In the genomic region with DNA sequence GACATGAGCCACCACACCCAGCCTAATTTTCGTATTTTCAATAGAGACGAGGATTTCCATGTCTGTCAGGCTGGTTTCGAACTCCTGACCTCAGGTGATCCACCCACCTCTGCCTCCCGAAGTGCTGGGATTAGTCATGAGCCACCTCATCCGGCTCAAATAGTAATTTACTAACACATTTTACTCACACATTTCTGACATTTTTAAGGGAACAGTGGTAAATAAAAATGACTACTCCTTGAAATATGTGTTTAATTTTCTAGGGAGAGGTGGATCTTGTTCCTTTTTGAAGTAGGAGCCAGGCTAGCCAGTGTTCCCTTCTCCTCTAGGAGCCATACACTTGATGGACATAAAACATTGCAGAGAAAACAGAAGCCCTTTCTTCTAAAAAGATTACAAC, we compare ENCODE assay signal across 17 cellular contexts. TPM values are rescaled to one million over a fixed set of nuclear protein-coding genes. Genes with fewer than 3 reads are reported as not detected.
DNase-seq lines count a peak whose midpoint lies in the region; ATAC-seq, FAIRE-seq and TF ChIP-seq lines count a peak whose summit lies in the region.
"Had no signal": no experiment of that assay in that cellular context is flagged by ENCODE, and none has a peak within 500 bp of the region (broad histone marks: within the 10 kb centered on the region; RNA-seq: fewer than 3 reads in every experiment).

No MANE protein-coding gene starts in this region.

- H3K27me3 ChIP-seq in HepG2 (ENCODE audit: control insufficient read depth in 1 of 2, insufficient read depth in 2 of 2, low read length in 2 of 2): no peaks in the 10 kb centered on the region; a peak in 2 of 5 replicates
- no peaks in the 10 kb centered on the region for H3K27me3 ChIP-seq in right lobe of liver
- H3K27me3 ChIP-seq in SU-DHL-6 (ENCODE audit: low read length): no peaks in the 10 kb centered on the region
- H3K27me3 ChIP-seq: ovary had no signal

- POLR2A ChIA-PET in HepG2 (lab: Yijun Ruan, JAX): no interaction called here

- WGBS in HepG2 (ENCODE audit: low lambda C conversion rate): 14% methylated on average over 5 of the region's 5 CpGs
- 82% methylated on average over 5 of the region's 5 CpGs for WGBS in right lobe of liver (ENCODE audit: insufficient coverage, low coverage, low lambda C conversion rate, missing lambda C conversion rate)

- ATAC-seq in HepG2 (no peak), right lobe of liver (no peak), GM21367 (IDR thresholded peaks at IDR 0.05; ENCODE audit: unreplicated experiment) (no peak), left colon (no peak)
- ATAC-seq: activated T-cell treated with anti-CD3 and anti-CD28 coated beads, Interleukin-2, amount 50 U/mL, for 72 hours had no signal

- no peak for FAIRE-seq in HepG2 (lab: Jason Lieb, UNC)
- FAIRE-seq: frontal cortex had no signal

- TF ChIP-seq CTCF in HepG2 (CRISPR knock-in tag; IDR thresholded peaks at IDR 0.05) (no peak), right lobe of liver (IDR thresholded peaks at IDR 0.05) (no peak), SU-DHL-6 (IDR thresholded peaks at IDR 0.05; ENCODE audit: insufficient read depth, low read length, poor library complexity, severe bottlenecking) (no peak), fibroblast of the aortic adventitia (IDR thresholded peaks at IDR 0.05; ENCODE audit: insufficient read depth, low read length) (no peak)

- H4K20me1 ChIP-seq in HepG2 (ENCODE audit: insufficient read depth, low read length) (no peaks in the 10 kb centered on the region), SU-DHL-6 (ENCODE audit: low read depth, low read length) (no peaks in the 10 kb centered on the region)

- H3K9me3 ChIP-seq in HepG2 (ENCODE audit: low read length): no peaks in the 10 kb centered on the region
- H3K9me3 ChIP-seq in right lobe of liver: no peaks in the 10 kb centered on the region
- no peaks in the 10 kb centered on the region for H3K9me3 ChIP-seq in SU-DHL-6 (ENCODE audit: insufficient read depth, low read length)
- H3K9me3 ChIP-seq: ovary had no signal

- H3K4me3 ChIP-seq in HepG2 (replicated peaks in 1 of 3; ENCODE audit: insufficient read depth in 1 of 3, low read depth in 2 of 3, low read length in 3 of 3) (no peak overlapping the region), right lobe of liver (no peak overlapping the region), SU-DHL-6 (ENCODE audit: insufficient read depth, low read length, poor library complexity, severe bottlenecking) (no peak overlapping the region), fibroblast of the aortic adventitia (ENCODE audit: low read depth, low read length) (no peak overlapping the region)
- H3K4me3 ChIP-seq: ovary had no signal

- H3K79me2 ChIP-seq in HepG2 (ENCODE audit: insufficient read depth, low read length) (no peaks in the 10 kb centered on the region), SU-DHL-6 (ENCODE audit: insufficient read depth, low read length) (no peaks in the 10 kb centered on the region)

- H3K9ac ChIP-seq in HepG2 (ENCODE audit: insufficient read depth, low read depth, low read length) (no peak overlapping the region), SU-DHL-6 (ENCODE audit: low read length) (no peak overlapping the region)

- no peaks in the 10 kb centered on the region for H3F3A ChIP-seq in SU-DHL-6 (ENCODE audit: insufficient read depth)

- H3K36me3 ChIP-seq in HepG2 (replicated peaks in 1 of 2; ENCODE audit: control insufficient read depth in 1 of 2, insufficient read depth in 2 of 2, low read length in 2 of 2) (no peaks in the 10 kb centered on the region), right lobe of liver (no peaks in the 10 kb centered on the region), SU-DHL-6 (ENCODE audit: low read length) (no peaks in the 10 kb centered on the region)
- H3K36me3 ChIP-seq: ovary had no signal

- H3K27ac ChIP-seq in HepG2 (ENCODE audit: extremely low read length, insufficient read depth, low read length): no peak overlapping the region
- no peak overlapping the region for H3K27ac ChIP-seq in right lobe of liver
- no peak overlapping the region for H3K27ac ChIP-seq in SU-DHL-6 (ENCODE audit: low read depth, low read length)
- H3K27ac ChIP-seq: ovary had no signal

- TF ChIP-seq POLR2A in HepG2 (IDR thresholded peaks at IDR 0.05; ENCODE audit: insufficient read depth in 1 of 2, low read depth in 2 of 2, low read length in 2 of 2) (no peak), right lobe of liver (IDR thresholded peaks at IDR 0.05) (no peak)

- intact Hi-C loops in HepG2 (cut with micrococcal nuclease; ENCODE audit: unreplicated experiment) (no loop called here), right lobe of liver (cut with DNase I) (no loop called here), left colon (cut with DNase I, micrococcal nuclease) (no loop called here)

- DNase-seq in HepG2 (ENCODE audit: low spot score): no peak
- no peak for DNase-seq in right lobe of liver
- peak; percentile 38 for DNase-seq in fibroblast of the aortic adventitia (ENCODE audit: low read depth)
- DNase-seq in activated CD8-positive, alpha-beta memory T cell treated with anti-CD3 and anti-CD28 coated beads, Interleukin-2, amount 50 U/mL, for 48 hours: no peak
- no peak for DNase-seq in GM19240 (ENCODE audit: insufficient read length, low spot score)
- no peak for DNase-seq in left colon
- DNase-seq: activated CD4-positive, alpha-beta T cell treated with anti-CD3 and anti-CD28 coated beads for 48 hours; activated T-cell treated with anti-CD3 and anti-CD28 coated beads, Interleukin-2, amount 50 U/mL, for 72 hours; dermis blood vessel endothelial cell; NCI-H1105; NCI-H446; OCI-M1; ovary; T-helper 2 cell had no signal

- in situ Hi-C loops in HepG2 (cut with HindIII; ENCODE audit: extremely low pct_ligation_motif_present, low pct_unique_long_range_greater_than_20kb): no loop called here

- no TSS peak for BruUV-seq in HepG2 (replicated peaks; lab: Mats Ljungman, UMichigan)

- H3K4me2 ChIP-seq in HepG2 (ENCODE audit: low read depth, low read length) (no peak overlapping the region), SU-DHL-6 (ENCODE audit: low read depth, low read length, poor library complexity, severe bottlenecking) (no peak overlapping the region)

- CTCF ChIA-PET in HepG2 (lab: Yijun Ruan, JAX; ENCODE audit: low intra/inter-chr PET ratio, low total read pairs): no interaction called here

- no peak for TF ChIP-seq EP300 in HepG2 (IDR thresholded peaks at IDR 0.05; ENCODE audit: low read depth in 2 of 2, low read length in 2 of 2)
- TF ChIP-seq EP300 in HepG2 (CRISPR knock-in tag; IDR thresholded peaks at IDR 0.05; ENCODE audit: borderline replicate concordance): no peak

- H3K4me1 ChIP-seq in HepG2 (ENCODE audit: insufficient read depth, low read length) (peaks cover 17% of the 10 kb centered on the region), right lobe of liver (no peaks in the 10 kb centered on the region)

- H3K9me2 ChIP-seq in SU-DHL-6 (replicated peaks; ENCODE audit: insufficient read depth, low read length): no peaks in the 10 kb centered on the region

- no peak for TF ChIP-seq RAD21 in HepG2 (CRISPR knock-in tag; IDR thresholded peaks at IDR 0.05)

- no peak overlapping the region for H2AFZ ChIP-seq in HepG2 (ENCODE audit: low read length)
- peak overlapping the region; percentile 14 for H2AFZ ChIP-seq in SU-DHL-6 (ENCODE audit: low read depth, low read length, severe bottlenecking)

TF ChIP-seq in HepG2, 621 proteins besides CTCF, POLR2A, EP300 and RAD21:
- TF ChIP-seq FOSL2 (CRISPR knock-in tag; IDR thresholded peaks at IDR 0.05) (0 out of 2 replicates have a peak, but pooled peaks have one; percentile 15), ZSCAN5A (CRISPR knock-in tag; IDR thresholded peaks at IDR 0.05; ENCODE audit: borderline replicate concordance) (no peak)

RNA-seq across cellular contexts. Expression of gene ERBIN, which starts 55.2 kb away (rescaled TPM):
- total RNA-seq in HepG2 (2016; rRNA removed; fragmentation: Illumina TruSeq; extraction: Trizol): 41.7 and 54.8 TPM in 2 replicates
- total RNA-seq in HepG2 (2016; cell fraction: cytosol; rRNA removed; fragmentation: Illumina TruSeq; extraction: Trizol; ENCODE audit: low read depth): 16.6 and 24.6 TPM in 2 replicates
- total RNA-seq in HepG2 (2016; cell fraction: insoluble cytoplasmic fraction; rRNA removed; fragmentation: Illumina TruSeq; extraction: Trizol): 37.9 and 53.8 TPM in 2 replicates
- total RNA-seq in HepG2 (2016; cell fraction: membrane; rRNA removed; fragmentation: Illumina TruSeq; extraction: Trizol): 23.2 and 27.1 TPM in 2 replicates
- 62.6 and 65.3 TPM in 2 replicates for total RNA-seq in HepG2 (2016; cell fraction: nucleus; rRNA removed; fragmentation: Illumina TruSeq; extraction: Trizol)
- polyA plus RNA-seq in HepG2 (2011; rRNA removed): 12.5 and 14.4 TPM in 2 replicates
- polyA plus RNA-seq in HepG2 (2011; cell fraction: cytosol; rRNA removed): 4.9 and 8.6 TPM in 2 replicates
- 10.5 and 10.8 TPM in 2 replicates for polyA plus RNA-seq in HepG2 (2011; cell fraction: nucleus; rRNA removed)
- 14.1 and 14.9 TPM in 2 replicates for polyA plus RNA-seq in HepG2 (2012)
- 0.44 and 0.64 TPM in 2 replicates for polyA plus RNA-seq in HepG2 (2016; cell fraction: cytosol; fragmentation: Illumina TruSeq; extraction: Trizol; ENCODE audit: low read depth)
- polyA plus RNA-seq in HepG2 (2016; cell fraction: insoluble cytoplasmic fraction; fragmentation: Illumina TruSeq; extraction: Trizol; ENCODE audit: low read depth): 29.5 and 36.4 TPM in 2 replicates
- 3.4 and 3.9 TPM in 2 replicates for polyA plus RNA-seq in HepG2 (2016; cell fraction: membrane; fragmentation: Illumina TruSeq; extraction: Trizol; ENCODE audit: low read depth)
- 40.0 and 43.6 TPM in 2 replicates for polyA plus RNA-seq in HepG2 (2016; cell fraction: nucleus; fragmentation: Illumina TruSeq; extraction: Trizol; ENCODE audit: insufficient read depth, low read depth)
- polyA minus RNA-seq in HepG2 (2011; rRNA and poly(A)+ RNA removed; ENCODE audit: low replicate concordance): 12.0 and 26.9 TPM in 2 replicates
- polyA minus RNA-seq in HepG2 (2011; cell fraction: cytosol; rRNA and poly(A)+ RNA removed): 28.1 and 38.4 TPM in 2 replicates
- polyA minus RNA-seq in HepG2 (2011; cell fraction: nucleus; rRNA and poly(A)+ RNA removed): 140 and 160 TPM in 2 replicates
- total RNA-seq in right lobe of liver: 10 to 100 TPM; 31.0 to 45.3 (median 32.8) TPM
- 96.3 and 120 TPM in 2 replicates for total RNA-seq in fibroblast of the aortic adventitia (ENCODE audit: low replicate concordance)
- 100 to 1,000 TPM in 1 of 2 donors, 10 to 100 TPM in 1; 98.1 to 136 TPM for total RNA-seq in left colon
